In the genomic region with DNA sequence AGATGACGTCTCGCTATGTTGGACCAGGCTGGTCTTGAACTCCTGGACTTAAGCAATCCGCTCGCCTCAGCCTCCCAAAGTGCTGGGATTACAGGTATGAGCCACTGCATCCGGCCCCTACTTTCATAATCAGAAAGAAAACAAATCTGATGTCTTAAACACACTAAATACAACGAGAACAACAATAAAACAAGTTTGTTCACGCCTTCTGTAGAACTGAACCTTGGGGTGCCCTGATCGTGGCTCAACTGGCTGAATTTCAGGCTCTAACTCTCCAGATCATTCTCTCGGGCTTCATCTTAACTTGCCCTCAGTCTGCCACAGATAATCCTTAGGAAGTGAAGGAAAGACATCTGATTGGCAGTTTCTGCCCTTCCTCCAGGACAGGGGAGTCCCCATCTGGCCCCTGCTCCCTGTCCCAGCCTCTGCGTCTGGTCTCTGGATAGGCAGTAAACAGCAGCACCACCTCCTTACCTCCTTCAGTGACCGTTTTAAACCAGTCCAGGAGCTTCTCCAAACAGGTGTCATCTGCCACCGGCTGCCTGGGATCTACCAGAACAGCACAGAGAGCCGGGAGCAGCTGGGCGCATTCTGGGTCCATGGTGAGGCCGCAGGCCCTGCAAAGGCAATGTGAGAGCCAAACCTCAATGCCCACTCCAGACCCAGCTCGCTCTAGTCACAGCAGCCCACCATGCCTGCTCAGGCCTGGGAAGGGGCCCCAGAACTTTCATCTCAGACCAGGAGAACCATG, we compare ENCODE assay signal across 8 cellular contexts. TPM values are rescaled to one million over a fixed set of nuclear protein-coding genes. Genes with fewer than 3 reads are reported as not detected.
DNase-seq lines count a peak whose midpoint lies in the region; ATAC-seq and TF ChIP-seq lines count a peak whose summit lies in the region.

No MANE protein-coding gene starts in this region.

- DNase-seq in AG04449 (ENCODE audit: low read depth, low spot score): no peak
- DNase-seq in MCF 10A (ENCODE audit: unreplicated experiment): peak; percentile 42
- no peak for DNase-seq in kidney glomerular epithelial cell (lab: John Stamatoyannopoulos, UW)
- no peak for DNase-seq in Kasumi-1 (lab: John Stamatoyannopoulos, UW)

- H3K36me3 Mint-ChIP-seq in MCF 10A (ENCODE audit: insufficient read depth, unreplicated experiment): peaks cover 47% of the 10 kb centered on the region

- intact Hi-C loops in MCF 10A (cut with micrococcal nuclease): loop anchor here (2.0 kb wide), 1 partner anchor 127 kb away; no protein-coding TSS in a partner anchor

- POLR2A ChIA-PET in AG04449 (lab: Yijun Ruan, JAX): no interaction called here
- POLR2A ChIA-PET in MCF 10A (lab: Yijun Ruan, JAX): interaction anchor here (1.2 to 1.8 kb wide), 4 partner anchors 19 to 33 kb away, joined by 3 to 5 read pairs (median 4); no protein-coding TSS in a partner anchor

- H3K9ac ChIP-seq in HUES48 (ENCODE audit: low read depth, low read length) (no peak overlapping the region), mucosa of rectum (ENCODE audit: low read depth in 1 of 2, low read length in 2 of 2) (peak overlapping the region; percentile 70 to 95)

- ATAC-seq in GM19467 (IDR thresholded peaks at IDR 0.05; ENCODE audit: unreplicated experiment): no peak
- no peak for ATAC-seq in HG03280 (IDR thresholded peaks at IDR 0.05; ENCODE audit: unreplicated experiment)

- H3K4me1 ChIP-seq in HUES48 (ENCODE audit: control insufficient read depth, insufficient read depth, low read length) (peaks cover 5% of the 10 kb centered on the region), mucosa of rectum (ENCODE audit: control insufficient read depth in 2 of 2, insufficient read depth in 2 of 2, low read length in 2 of 2) (peaks cover 14 to 16% of the 10 kb centered on the region in 2 donors)

- H3K4me3 ChIP-seq in AG04449 (ENCODE audit: low read depth, low read length): peak overlapping the region; percentile 74
- H3K4me3 ChIP-seq in HUES48 (ENCODE audit: low read depth, low read length): peak overlapping the region; percentile 81
- H3K4me3 ChIP-seq in mucosa of rectum (ENCODE audit: low read length in 2 of 2): peak overlapping the region; percentile 82 to 92

- peak overlapping the region; percentile 80 for H3K4me3 Mint-ChIP-seq in MCF 10A (ENCODE audit: unreplicated experiment)

- H3K27me3 ChIP-seq in HUES48 (ENCODE audit: control insufficient read depth, insufficient read depth, low read length) (no peaks in the 10 kb centered on the region), mucosa of rectum (ENCODE audit: control insufficient read depth in 2 of 2, insufficient read depth in 2 of 2, low read length in 2 of 2) (no peaks in the 10 kb centered on the region)

- CTCF ChIA-PET in AG04449 (lab: Yijun Ruan, JAX) (interaction anchor here (1.6 to 1.9 kb wide), 3 partner anchors 10 to 103 kb away, joined by 4 to 5 read pairs (median 4); no protein-coding TSS in a partner anchor), MCF 10A (lab: Yijun Ruan, JAX) (interaction anchor here (0.5 to 1.0 kb wide), 5 partner anchors 10 to 104 kb away, joined by 3 to 7 read pairs (median 3); no protein-coding TSS in a partner anchor)

- no peaks in the 10 kb centered on the region for H3K27me3 Mint-ChIP-seq in MCF 10A (ENCODE audit: insufficient read depth, unreplicated experiment)

- TF ChIP-seq CTCF in AG04449 (IDR thresholded peaks at IDR 0.05; ENCODE audit: insufficient read depth, low read length, missing control alignments) (no peak), MCF 10A (IDR thresholded peaks at IDR 0.05; ENCODE audit: unreplicated experiment) (no peak)

- BruUV-seq in MCF 10A (replicated peaks; lab: Mats Ljungman, UMichigan): TSS peak; percentile 52

- H3K9me3 Mint-ChIP-seq in MCF 10A (ENCODE audit: unreplicated experiment): no peaks in the 10 kb centered on the region

- peaks cover 5% of the 10 kb centered on the region for H3K4me1 Mint-ChIP-seq in MCF 10A (ENCODE audit: insufficient read depth, unreplicated experiment)

- H3K27ac Mint-ChIP-seq in MCF 10A (ENCODE audit: low read depth, unreplicated experiment): peak overlapping the region; percentile 94

- H3K27ac ChIP-seq in HUES48 (ENCODE audit: low read depth, low read length) (no peak overlapping the region), mucosa of rectum (ENCODE audit: low read depth in 2 of 2, low read length in 2 of 2) (no peak overlapping the region)

- H3K36me3 ChIP-seq in HUES48 (ENCODE audit: control insufficient read depth, insufficient read depth, low read length) (peaks cover 26% of the 10 kb centered on the region), mucosa of rectum (ENCODE audit: control insufficient read depth in 2 of 2, insufficient read depth in 2 of 2, low read length in 2 of 2) (no peaks in the 10 kb centered on the region)

- no peaks in the 10 kb centered on the region for H3K9me3 ChIP-seq in HUES48 (ENCODE audit: control insufficient read depth, insufficient read depth, low read length)
- H3K9me3 ChIP-seq in mucosa of rectum (ENCODE audit: control insufficient read depth in 2 of 2, low read length in 2 of 2): no peaks in the 10 kb centered on the region

RNA-seq across cellular contexts. Expression of a gene that starts 1.3 kb away (rescaled TPM):
- total RNA-seq in MCF 10A (2022): 15.4 and 18.0 TPM in 2 replicates

RNA-seq across cellular contexts. Expression of a gene that starts 4.8 kb away (rescaled TPM):
- total RNA-seq in MCF 10A (2022): 16.7 and 23.9 TPM in 2 replicates

RNA-seq across cellular contexts. Expression of a gene that starts 34.4 kb away (rescaled TPM):
- 1.7 and 2.4 TPM in 2 replicates for total RNA-seq in MCF 10A (2022)
